ENCODE assay signal across 1 cellular context in the genomic region with DNA sequence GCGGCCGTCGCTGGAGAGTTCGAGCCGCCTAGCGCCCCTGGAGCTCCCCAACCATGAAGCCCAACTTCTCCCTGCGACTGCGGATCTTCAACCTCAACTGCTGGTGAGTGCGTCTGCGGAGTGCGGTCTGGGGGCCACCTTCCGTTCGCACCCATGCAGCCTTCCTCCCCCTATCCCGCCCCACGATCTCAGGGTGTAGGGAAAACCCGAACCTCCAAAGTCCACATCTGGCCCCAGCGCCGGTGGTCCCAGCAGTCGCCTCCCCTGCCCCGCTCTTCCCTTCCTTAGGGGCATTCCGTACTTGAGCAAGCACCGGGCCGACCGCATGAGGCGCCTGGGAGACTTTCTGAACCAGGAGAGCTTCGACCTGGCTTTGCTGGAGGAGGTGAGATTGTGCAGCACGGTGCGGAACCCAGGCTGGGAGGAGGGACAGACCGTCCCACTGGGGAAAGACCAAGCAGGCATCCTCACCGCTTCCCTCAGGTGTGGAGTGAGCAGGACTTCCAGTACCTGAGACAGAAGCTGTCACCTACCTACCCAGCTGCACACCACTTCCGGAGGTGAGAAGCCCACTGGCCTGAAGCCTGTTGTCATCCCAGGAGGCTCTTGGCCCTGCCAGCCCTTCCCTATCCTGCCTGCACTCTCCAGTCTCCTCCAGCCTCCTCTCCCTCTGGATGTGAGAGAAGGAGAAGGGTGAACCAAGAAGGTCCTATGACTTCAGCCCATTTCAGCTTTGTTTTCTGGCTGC.
A peak's percentile ranks its signal among the peaks of the same experiment; 100 is the strongest.
TF ChIP-seq lines count a peak whose summit lies in the region.

No MANE protein-coding gene starts in this region.

TF ChIP-seq in HepG2, 621 proteins besides CTCF, POLR2A, EP300 and RAD21 (continued from another document and continues in another):
- TF ChIP-seq, protein P1, sequence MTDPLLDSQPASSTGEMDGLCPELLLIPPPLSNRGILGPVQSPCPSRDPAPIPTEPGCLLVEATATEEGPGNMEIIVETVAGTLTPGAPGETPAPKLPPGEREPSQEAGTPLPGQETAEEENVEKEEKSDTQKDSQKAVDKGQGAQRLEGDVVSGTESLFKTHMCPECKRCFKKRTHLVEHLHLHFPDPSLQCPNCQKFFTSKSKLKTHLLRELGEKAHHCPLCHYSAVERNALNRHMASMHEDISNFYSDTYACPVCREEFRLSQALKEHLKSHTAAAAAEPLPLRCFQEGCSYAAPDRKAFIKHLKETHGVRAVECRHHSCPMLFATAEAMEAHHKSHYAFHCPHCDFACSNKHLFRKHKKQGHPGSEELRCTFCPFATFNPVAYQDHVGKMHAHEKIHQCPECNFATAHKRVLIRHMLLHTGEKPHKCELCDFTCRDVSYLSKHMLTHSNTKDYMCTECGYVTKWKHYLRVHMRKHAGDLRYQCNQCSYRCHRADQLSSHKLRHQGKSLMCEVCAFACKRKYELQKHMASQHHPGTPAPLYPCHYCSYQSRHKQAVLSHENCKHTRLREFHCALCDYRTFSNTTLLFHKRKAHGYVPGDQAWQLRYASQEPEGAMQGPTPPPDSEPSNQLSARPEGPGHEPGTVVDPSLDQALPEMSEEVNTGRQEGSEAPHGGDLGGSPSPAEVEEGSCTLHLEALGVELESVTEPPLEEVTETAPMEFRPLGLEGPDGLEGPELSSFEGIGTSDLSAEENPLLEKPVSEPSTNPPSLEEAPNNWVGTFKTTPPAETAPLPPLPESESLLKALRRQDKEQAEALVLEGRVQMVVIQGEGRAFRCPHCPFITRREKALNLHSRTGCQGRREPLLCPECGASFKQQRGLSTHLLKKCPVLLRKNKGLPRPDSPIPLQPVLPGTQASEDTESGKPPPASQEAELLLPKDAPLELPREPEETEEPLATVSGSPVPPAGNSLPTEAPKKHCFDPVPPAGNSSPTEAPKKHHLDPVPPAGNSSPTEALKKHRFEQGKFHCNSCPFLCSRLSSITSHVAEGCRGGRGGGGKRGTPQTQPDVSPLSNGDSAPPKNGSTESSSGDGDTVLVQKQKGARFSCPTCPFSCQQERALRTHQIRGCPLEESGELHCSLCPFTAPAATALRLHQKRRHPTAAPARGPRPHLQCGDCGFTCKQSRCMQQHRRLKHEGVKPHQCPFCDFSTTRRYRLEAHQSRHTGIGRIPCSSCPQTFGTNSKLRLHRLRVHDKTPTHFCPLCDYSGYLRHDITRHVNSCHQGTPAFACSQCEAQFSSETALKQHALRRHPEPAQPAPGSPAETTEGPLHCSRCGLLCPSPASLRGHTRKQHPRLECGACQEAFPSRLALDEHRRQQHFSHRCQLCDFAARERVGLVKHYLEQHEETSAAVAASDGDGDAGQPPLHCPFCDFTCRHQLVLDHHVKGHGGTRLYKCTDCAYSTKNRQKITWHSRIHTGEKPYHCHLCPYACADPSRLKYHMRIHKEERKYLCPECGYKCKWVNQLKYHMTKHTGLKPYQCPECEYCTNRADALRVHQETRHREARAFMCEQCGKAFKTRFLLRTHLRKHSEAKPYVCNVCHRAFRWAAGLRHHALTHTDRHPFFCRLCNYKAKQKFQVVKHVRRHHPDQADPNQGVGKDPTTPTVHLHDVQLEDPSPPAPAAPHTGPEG (CRISPR knock-in tag; IDR thresholded peaks at IDR 0.05), result no peak
- no peak for TF ChIP-seq SALL2 (CRISPR knock-in tag; IDR thresholded peaks at IDR 0.05)
- TF ChIP-seq STAT5B (CRISPR knock-in tag; IDR thresholded peaks at IDR 0.05), result no peak
- no peak for TF ChIP-seq ZFAT (CRISPR knock-in tag; conservative IDR thresholded peaks at IDR 0.05)
- TF ChIP-seq, protein P2, sequence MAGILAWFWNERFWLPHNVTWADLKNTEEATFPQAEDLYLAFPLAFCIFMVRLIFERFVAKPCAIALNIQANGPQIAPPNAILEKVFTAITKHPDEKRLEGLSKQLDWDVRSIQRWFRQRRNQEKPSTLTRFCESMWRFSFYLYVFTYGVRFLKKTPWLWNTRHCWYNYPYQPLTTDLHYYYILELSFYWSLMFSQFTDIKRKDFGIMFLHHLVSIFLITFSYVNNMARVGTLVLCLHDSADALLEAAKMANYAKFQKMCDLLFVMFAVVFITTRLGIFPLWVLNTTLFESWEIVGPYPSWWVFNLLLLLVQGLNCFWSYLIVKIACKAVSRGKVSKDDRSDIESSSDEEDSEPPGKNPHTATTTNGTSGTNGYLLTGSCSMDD (CRISPR knock-in tag; IDR thresholded peaks at IDR 0.05), result no peak
- TF ChIP-seq HHEX (CRISPR knock-in tag; IDR thresholded peaks at IDR 0.05), result no peak
- TF ChIP-seq RXRB (CRISPR knock-in tag; IDR thresholded peaks at IDR 0.05; ENCODE audit: borderline replicate concordance), result no peak; the same call in 1 of the 2 replicates
- TF ChIP-seq ZNF343 (CRISPR knock-in tag; IDR thresholded peaks at IDR 0.05), result no peak; the same call in 1 of the 2 replicates
- TF ChIP-seq, protein P3, sequence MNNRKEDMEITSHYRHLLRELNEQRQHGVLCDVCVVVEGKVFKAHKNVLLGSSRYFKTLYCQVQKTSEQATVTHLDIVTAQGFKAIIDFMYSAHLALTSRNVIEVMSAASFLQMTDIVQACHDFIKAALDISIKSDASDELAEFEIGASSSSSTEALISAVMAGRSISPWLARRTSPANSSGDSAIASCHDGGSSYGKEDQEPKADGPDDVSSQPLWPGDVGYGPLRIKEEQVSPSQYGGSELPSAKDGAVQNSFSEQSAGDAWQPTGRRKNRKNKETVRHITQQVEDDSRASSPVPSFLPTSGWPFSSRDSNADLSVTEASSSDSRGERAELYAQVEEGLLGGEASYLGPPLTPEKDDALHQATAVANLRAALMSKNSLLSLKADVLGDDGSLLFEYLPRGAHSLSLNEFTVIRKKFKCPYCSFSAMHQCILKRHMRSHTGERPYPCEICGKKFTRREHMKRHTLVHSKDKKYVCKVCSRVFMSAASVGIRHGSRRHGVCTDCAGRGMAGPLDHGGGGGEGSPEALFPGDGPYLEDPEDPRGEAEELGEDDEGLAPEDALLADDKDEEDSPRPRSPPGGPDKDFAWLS (CRISPR knock-in tag; IDR thresholded peaks at IDR 0.05; ENCODE audit: borderline replicate concordance), result 0 out of 2 replicates have a peak, but pooled peaks have one; percentile 72
- TF ChIP-seq MAFG (CRISPR knock-in tag; IDR thresholded peaks at IDR 0.05), result no peak
- TF ChIP-seq, protein P4, sequence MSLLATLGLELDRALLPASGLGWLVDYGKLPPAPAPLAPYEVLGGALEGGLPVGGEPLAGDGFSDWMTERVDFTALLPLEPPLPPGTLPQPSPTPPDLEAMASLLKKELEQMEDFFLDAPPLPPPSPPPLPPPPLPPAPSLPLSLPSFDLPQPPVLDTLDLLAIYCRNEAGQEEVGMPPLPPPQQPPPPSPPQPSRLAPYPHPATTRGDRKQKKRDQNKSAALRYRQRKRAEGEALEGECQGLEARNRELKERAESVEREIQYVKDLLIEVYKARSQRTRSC (CRISPR knock-in tag; IDR thresholded peaks at IDR 0.05; ENCODE audit: low read depth), result no peak
- no peak for TF ChIP-seq ZNF124 (CRISPR knock-in tag; IDR thresholded peaks at IDR 0.05)
- TF ChIP-seq ZFP36L1 (CRISPR knock-in tag; IDR thresholded peaks at IDR 0.05), result no peak
- no peak for TF ChIP-seq NFE2L1 (CRISPR knock-in tag; IDR thresholded peaks at IDR 0.05; ENCODE audit: borderline replicate concordance)
- TF ChIP-seq SRSF4 (IDR thresholded peaks at IDR 0.05; ENCODE audit: low read depth, low read length, poor library complexity, severe bottlenecking), result no peak
- TF ChIP-seq AKAP8 (CRISPR knock-in tag; IDR thresholded peaks at IDR 0.05), result no peak
- 0 out of 2 replicates have a peak, but pooled peaks have one; percentile 47 for TF ChIP-seq JUN (CRISPR knock-in tag; IDR thresholded peaks at IDR 0.05)
- TF ChIP-seq ZNF383 (CRISPR knock-in tag; IDR thresholded peaks at IDR 0.05; ENCODE audit: borderline replicate concordance), result no peak
- no peak for TF ChIP-seq BHLHE40 (IDR thresholded peaks at IDR 0.05; ENCODE audit: low read length)
- no peak for TF ChIP-seq ZBTB42 (CRISPR knock-in tag; IDR thresholded peaks at IDR 0.05)
- TF ChIP-seq RNF2 (conservative IDR thresholded peaks at IDR 0.05; ENCODE audit: low read depth), result no peak
- TF ChIP-seq, protein P5, sequence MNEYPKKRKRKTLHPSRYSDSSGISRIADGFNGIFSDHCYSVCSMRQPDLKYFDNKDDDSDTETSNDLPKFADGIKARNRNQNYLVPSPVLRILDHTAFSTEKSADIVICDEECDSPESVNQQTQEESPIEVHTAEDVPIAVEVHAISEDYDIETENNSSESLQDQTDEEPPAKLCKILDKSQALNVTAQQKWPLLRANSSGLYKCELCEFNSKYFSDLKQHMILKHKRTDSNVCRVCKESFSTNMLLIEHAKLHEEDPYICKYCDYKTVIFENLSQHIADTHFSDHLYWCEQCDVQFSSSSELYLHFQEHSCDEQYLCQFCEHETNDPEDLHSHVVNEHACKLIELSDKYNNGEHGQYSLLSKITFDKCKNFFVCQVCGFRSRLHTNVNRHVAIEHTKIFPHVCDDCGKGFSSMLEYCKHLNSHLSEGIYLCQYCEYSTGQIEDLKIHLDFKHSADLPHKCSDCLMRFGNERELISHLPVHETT (CRISPR knock-in tag; conservative IDR thresholded peaks at IDR 0.05), result no peak
- TF ChIP-seq KLF9 (CRISPR knock-in tag; IDR thresholded peaks at IDR 0.05; ENCODE audit: low read depth), result no peak
- no peak for TF ChIP-seq CC2D1A (CRISPR knock-in tag; IDR thresholded peaks at IDR 0.05)
- TF ChIP-seq, protein P6, sequence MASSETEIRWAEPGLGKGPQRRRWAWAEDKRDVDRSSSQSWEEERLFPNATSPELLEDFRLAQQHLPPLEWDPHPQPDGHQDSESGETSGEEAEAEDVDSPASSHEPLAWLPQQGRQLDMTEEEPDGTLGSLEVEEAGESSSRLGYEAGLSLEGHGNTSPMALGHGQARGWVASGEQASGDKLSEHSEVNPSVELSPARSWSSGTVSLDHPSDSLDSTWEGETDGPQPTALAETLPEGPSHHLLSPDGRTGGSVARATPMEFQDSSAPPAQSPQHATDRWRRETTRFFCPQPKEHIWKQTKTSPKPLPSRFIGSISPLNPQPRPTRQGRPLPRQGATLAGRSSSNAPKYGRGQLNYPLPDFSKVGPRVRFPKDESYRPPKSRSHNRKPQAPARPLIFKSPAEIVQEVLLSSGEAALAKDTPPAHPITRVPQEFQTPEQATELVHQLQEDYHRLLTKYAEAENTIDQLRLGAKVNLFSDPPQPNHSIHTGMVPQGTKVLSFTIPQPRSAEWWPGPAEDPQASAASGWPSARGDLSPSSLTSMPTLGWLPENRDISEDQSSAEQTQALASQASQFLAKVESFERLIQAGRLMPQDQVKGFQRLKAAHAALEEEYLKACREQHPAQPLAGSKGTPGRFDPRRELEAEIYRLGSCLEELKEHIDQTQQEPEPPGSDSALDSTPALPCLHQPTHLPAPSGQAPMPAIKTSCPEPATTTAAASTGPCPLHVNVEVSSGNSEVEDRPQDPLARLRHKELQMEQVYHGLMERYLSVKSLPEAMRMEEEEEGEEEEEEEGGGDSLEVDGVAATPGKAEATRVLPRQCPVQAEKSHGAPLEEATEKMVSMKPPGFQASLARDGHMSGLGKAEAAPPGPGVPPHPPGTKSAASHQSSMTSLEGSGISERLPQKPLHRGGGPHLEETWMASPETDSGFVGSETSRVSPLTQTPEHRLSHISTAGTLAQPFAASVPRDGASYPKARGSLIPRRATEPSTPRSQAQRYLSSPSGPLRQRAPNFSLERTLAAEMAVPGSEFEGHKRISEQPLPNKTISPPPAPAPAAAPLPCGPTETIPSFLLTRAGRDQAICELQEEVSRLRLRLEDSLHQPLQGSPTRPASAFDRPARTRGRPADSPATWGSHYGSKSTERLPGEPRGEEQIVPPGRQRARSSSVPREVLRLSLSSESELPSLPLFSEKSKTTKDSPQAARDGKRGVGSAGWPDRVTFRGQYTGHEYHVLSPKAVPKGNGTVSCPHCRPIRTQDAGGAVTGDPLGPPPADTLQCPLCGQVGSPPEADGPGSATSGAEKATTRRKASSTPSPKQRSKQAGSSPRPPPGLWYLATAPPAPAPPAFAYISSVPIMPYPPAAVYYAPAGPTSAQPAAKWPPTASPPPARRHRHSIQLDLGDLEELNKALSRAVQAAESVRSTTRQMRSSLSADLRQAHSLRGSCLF (CRISPR knock-in tag; IDR thresholded peaks at IDR 0.05; ENCODE audit: borderline replicate concordance), result no peak
- TF ChIP-seq ZNF558 (CRISPR knock-in tag; IDR thresholded peaks at IDR 0.05; ENCODE audit: borderline replicate concordance), result no peak
- no peak for TF ChIP-seq POLR2AphosphoS5 (IDR thresholded peaks at IDR 0.05; ENCODE audit: low read depth, low read length)
- no peak for TF ChIP-seq CBFB (CRISPR knock-in tag; IDR thresholded peaks at IDR 0.05)
- no peak for TF ChIP-seq ZNF282 (IDR thresholded peaks at IDR 0.05; ENCODE audit: partially characterized antibody)
- TF ChIP-seq, protein P7, sequence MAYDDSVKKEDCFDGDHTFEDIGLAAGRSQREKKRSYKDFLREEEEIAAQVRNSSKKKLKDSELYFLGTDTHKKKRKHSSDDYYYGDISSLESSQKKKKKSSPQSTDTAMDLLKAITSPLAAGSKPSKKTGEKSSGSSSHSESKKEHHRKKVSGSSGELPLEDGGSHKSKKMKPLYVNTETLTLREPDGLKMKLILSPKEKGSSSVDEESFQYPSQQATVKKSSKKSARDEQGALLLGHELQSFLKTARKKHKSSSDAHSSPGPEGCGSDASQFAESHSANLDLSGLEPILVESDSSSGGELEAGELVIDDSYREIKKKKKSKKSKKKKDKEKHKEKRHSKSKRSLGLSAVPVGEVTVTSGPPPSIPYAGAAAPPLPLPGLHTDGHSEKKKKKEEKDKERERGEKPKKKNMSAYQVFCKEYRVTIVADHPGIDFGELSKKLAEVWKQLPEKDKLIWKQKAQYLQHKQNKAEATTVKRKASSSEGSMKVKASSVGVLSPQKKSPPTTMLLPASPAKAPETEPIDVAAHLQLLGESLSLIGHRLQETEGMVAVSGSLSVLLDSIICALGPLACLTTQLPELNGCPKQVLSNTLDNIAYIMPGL (CRISPR knock-in tag; IDR thresholded peaks at IDR 0.05; ENCODE audit: borderline replicate concordance in 1 of 2, low read depth in 1 of 2), result peak in 1 of 2 experiments; percentile 76; a peak in 2 of 4 replicates
- TF ChIP-seq ZFP62 (CRISPR knock-in tag; IDR thresholded peaks at IDR 0.05), result no peak
- no peak for TF ChIP-seq ZNF75D (CRISPR knock-in tag; IDR thresholded peaks at IDR 0.05; ENCODE audit: borderline replicate concordance)
- TF ChIP-seq ZNF33A (CRISPR knock-in tag; IDR thresholded peaks at IDR 0.05; ENCODE audit: borderline replicate concordance), result no peak
- TF ChIP-seq HNRNPUL1 (IDR thresholded peaks at IDR 0.05; ENCODE audit: low read depth, low read length), result no peak
- TF ChIP-seq HMG20A (CRISPR knock-in tag; IDR thresholded peaks at IDR 0.05; ENCODE audit: borderline replicate concordance), result no peak
- no peak for TF ChIP-seq NRL (CRISPR knock-in tag; IDR thresholded peaks at IDR 0.05; ENCODE audit: borderline replicate concordance)
- peak; percentile 23; the same call in 1 of the 2 replicates for TF ChIP-seq ZNF256 (CRISPR knock-in tag; conservative IDR thresholded peaks at IDR 0.05)
- no peak for TF ChIP-seq RBFOX2 (IDR thresholded peaks at IDR 0.05; ENCODE audit: low read depth, low read length)
- no peak for TF ChIP-seq ZEB1 (IDR thresholded peaks at IDR 0.05; ENCODE audit: insufficient replicate concordance, low read depth)
- no peak; the same call in 1 of the 2 replicates for TF ChIP-seq TMF1 (CRISPR knock-in tag; IDR thresholded peaks at IDR 0.05; ENCODE audit: low read depth)
- TF ChIP-seq NCOA1 (CRISPR knock-in tag; IDR thresholded peaks at IDR 0.05), result no peak
- TF ChIP-seq, protein P8, sequence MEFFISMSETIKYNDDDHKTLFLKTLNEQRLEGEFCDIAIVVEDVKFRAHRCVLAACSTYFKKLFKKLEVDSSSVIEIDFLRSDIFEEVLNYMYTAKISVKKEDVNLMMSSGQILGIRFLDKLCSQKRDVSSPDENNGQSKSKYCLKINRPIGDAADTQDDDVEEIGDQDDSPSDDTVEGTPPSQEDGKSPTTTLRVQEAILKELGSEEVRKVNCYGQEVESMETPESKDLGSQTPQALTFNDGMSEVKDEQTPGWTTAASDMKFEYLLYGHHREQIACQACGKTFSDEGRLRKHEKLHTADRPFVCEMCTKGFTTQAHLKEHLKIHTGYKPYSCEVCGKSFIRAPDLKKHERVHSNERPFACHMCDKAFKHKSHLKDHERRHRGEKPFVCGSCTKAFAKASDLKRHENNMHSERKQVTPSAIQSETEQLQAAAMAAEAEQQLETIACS (CRISPR knock-in tag; IDR thresholded peaks at IDR 0.05), result no peak
- TF ChIP-seq ZNF235 (CRISPR knock-in tag; IDR thresholded peaks at IDR 0.05; ENCODE audit: borderline replicate concordance), result no peak
- no peak for TF ChIP-seq NR3C1 (CRISPR knock-in tag; IDR thresholded peaks at IDR 0.05)
